1 cellular context compared by ENCODE assay signal in genomic region chr3:152109038-152109437, GRCh38.
TF ChIP-seq lines count a peak whose summit lies in the region.

No MANE protein-coding gene starts in this region.

TF ChIP-seq in K562, 482 proteins besides CTCF, POLR2A, EP300 and RAD21 (continued from another document and continues in another):
- peak; percentile 35; the same call in 1 of the 2 replicates for TF ChIP-seq MGA (IDR thresholded peaks at IDR 0.05)
- TF ChIP-seq TAF7 (tag; IDR thresholded peaks at IDR 0.05) = no peak
- TF ChIP-seq SMARCC2 (IDR thresholded peaks at IDR 0.05; ENCODE audit: low read depth) = peak; percentile 79
- no peak for TF ChIP-seq SIN3A (IDR thresholded peaks at IDR 0.05; ENCODE audit: borderline replicate concordance in 2 of 2, control insufficient read depth in 1 of 2, low read depth in 2 of 2, low read length in 2 of 2)
- TF ChIP-seq CBX8 (IDR thresholded peaks at IDR 0.05; ENCODE audit: borderline replicate concordance, extremely low read depth, low read depth, low read length, poor library complexity, severe bottlenecking) = no peak
- TF ChIP-seq FOXK2 (conservative IDR thresholded peaks at IDR 0.05 in 1 of 2, IDR thresholded peaks at IDR 0.05 in 1 of 2; ENCODE audit: low read depth in 2 of 2) = no peak
- TF ChIP-seq ATF4 (CRISPR knock-in tag; IDR thresholded peaks at IDR 0.05) = peak; percentile 64; the same call in 1 of the 2 replicates
- TF ChIP-seq HMBOX1 (IDR thresholded peaks at IDR 0.05) = peak; percentile 76
- no peak for TF ChIP-seq U2AF1 (optimal IDR thresholded peaks at IDR 0.05; ENCODE audit: low read depth, low read length)
- peak; percentile 96 for TF ChIP-seq LEF1 (IDR thresholded peaks at IDR 0.05)
- TF ChIP-seq MAFF (IDR thresholded peaks at IDR 0.05; ENCODE audit: low read length) = no peak
- no peak for TF ChIP-seq ZNF551 (CRISPR knock-in tag; IDR thresholded peaks at IDR 0.05)
- no peak for TF ChIP-seq ZFP91 (CRISPR knock-in tag; IDR thresholded peaks at IDR 0.05)
- TF ChIP-seq SMARCB1 (IDR thresholded peaks at IDR 0.05; ENCODE audit: insufficient read length, low read depth) = no peak
- 0 out of 2 replicates have a peak, but pooled peaks have one; percentile 24 for TF ChIP-seq GABPA (tag; conservative IDR thresholded peaks at IDR 0.05; ENCODE audit: low read depth)
- TF ChIP-seq MBD2 (IDR thresholded peaks at IDR 0.05; ENCODE audit: borderline replicate concordance, low read depth) = peak; percentile 37; the same call in 1 of the 2 replicates
- TF ChIP-seq NFE2 (IDR thresholded peaks at IDR 0.05; ENCODE audit: low read depth) = peak; percentile 85
- TF ChIP-seq THRA (IDR thresholded peaks at IDR 0.05) = peak; percentile 73
- no peak for TF ChIP-seq MECOM (CRISPR knock-in tag; IDR thresholded peaks at IDR 0.05)
- no peak for TF ChIP-seq KLF1 (tag; IDR thresholded peaks at IDR 0.05)
- peak; percentile 95 for TF ChIP-seq SMARCA4 (IDR thresholded peaks at IDR 0.05)
- no peak for TF ChIP-seq POLR2H (tag; IDR thresholded peaks at IDR 0.05; ENCODE audit: low read depth)
- no peak for TF ChIP-seq NCOA2 (IDR thresholded peaks at IDR 0.05; ENCODE audit: partially characterized antibody in 2 of 2)
- no peak for TF ChIP-seq THRB (CRISPR knock-in tag; conservative IDR thresholded peaks at IDR 0.05)
- TF ChIP-seq KAT2B (IDR thresholded peaks at IDR 0.05; ENCODE audit: low read depth, low read length) = no peak
- no peak for TF ChIP-seq GTF3C2 (IDR thresholded peaks at IDR 0.05; ENCODE audit: borderline replicate concordance, extremely low read depth, insufficient read length)
- peak; percentile 72 for TF ChIP-seq HDAC3 (IDR thresholded peaks at IDR 0.05; ENCODE audit: borderline replicate concordance, partially characterized antibody)
- no peak for TF ChIP-seq CGGBP1 (CRISPR knock-in tag; IDR thresholded peaks at IDR 0.05)
- TF ChIP-seq CBFA2T3 (IDR thresholded peaks at IDR 0.05) = peak; percentile 87
- TF ChIP-seq NR0B1 (IDR thresholded peaks at IDR 0.05; ENCODE audit: partially characterized antibody) = no peak
- TF ChIP-seq ZNF589 (CRISPR knock-in tag; IDR thresholded peaks at IDR 0.05; ENCODE audit: low read depth) = no peak
- TF ChIP-seq HDAC1 (IDR thresholded peaks at IDR 0.05) = peak in 1 of 2 experiments; percentile 25; a peak in 2 of 4 replicates
- TF ChIP-seq CAMTA2 (CRISPR knock-in tag; conservative IDR thresholded peaks at IDR 0.05) = no peak
- peak; percentile 74 for TF ChIP-seq CEBPB (tag; IDR thresholded peaks at IDR 0.05)
- TF ChIP-seq RFX7 (CRISPR knock-in tag; IDR thresholded peaks at IDR 0.05) = no peak
- peak; percentile 82 for TF ChIP-seq NCOR1 (IDR thresholded peaks at IDR 0.05)
- no peak; the same call in 1 of the 2 replicates for TF ChIP-seq NFATC3 (IDR thresholded peaks at IDR 0.05)
